ENCODE assay signal across 9 cellular contexts in genomic region chr16:81261049-81261648, GRCh38. TPM values are rescaled to one million over a fixed set of nuclear protein-coding genes. Genes with fewer than 3 reads are reported as not detected.
DNase-seq lines count a peak whose midpoint lies in the region; ATAC-seq and TF ChIP-seq lines count a peak whose summit lies in the region.
"Had no signal": no experiment of that assay in that cellular context is flagged by ENCODE, and none has a peak within 500 bp of the region (broad histone marks: within the 10 kb centered on the region; RNA-seq: fewer than 3 reads in every experiment).

No MANE protein-coding gene starts in this region.

- intact Hi-C loops in posterior vena cava (cut with DNase I): no loop called here

- peak; percentile 52 for ATAC-seq in HG03175 (IDR thresholded peaks at IDR 0.05; ENCODE audit: unreplicated experiment)
- no peak for ATAC-seq in GM21447 (IDR thresholded peaks at IDR 0.05; ENCODE audit: unreplicated experiment)

- no peaks in the 10 kb centered on the region for H3K27me3 ChIP-seq in kidney epithelial cell (ENCODE audit: control insufficient read depth, insufficient read depth, low read length)

- peak; percentile 48 for TF ChIP-seq CTCF in kidney epithelial cell (IDR thresholded peaks at IDR 0.05; ENCODE audit: insufficient read depth, low read length, poor library complexity, severe bottlenecking)

- H3K4me3 ChIP-seq in kidney epithelial cell (ENCODE audit: low read depth, low read length): no peak overlapping the region
- H3K4me3 ChIP-seq: HAP-1 had no signal

- no peaks in the 10 kb centered on the region for H3K36me3 ChIP-seq in kidney epithelial cell (ENCODE audit: control insufficient read depth, insufficient read depth, low read length)
- H3K36me3 ChIP-seq: HAP-1 had no signal

- DNase-seq in AG20443 (ENCODE audit: low spot score) (peak; percentile 49), kidney epithelial cell (ENCODE audit: low read depth) (no peak), kidney glomerular epithelial cell (lab: John Stamatoyannopoulos, UW) (no peak), NCI-H524 treated with DMSO at 0.1 percent for 48 hours (lab: John Stamatoyannopoulos, UW) (no peak), posterior vena cava (ENCODE audit: low spot score) (no peak)
- DNase-seq in activated CD8-positive, alpha-beta memory T cell treated with anti-CD3 and anti-CD28 coated beads, Interleukin-2, amount 50 U/mL, for 4 hours: peak; percentile 16

RNA-seq across cellular contexts. Expression of gene BCO1, which starts 22.7 kb away (rescaled TPM):
- total RNA-seq in kidney epithelial cell (0.13 and 0.14 TPM in 2 replicates), posterior vena cava (not detected)

RNA-seq across cellular contexts. Expression of gene GAN, which starts 53.6 kb away (rescaled TPM):
- total RNA-seq in kidney epithelial cell (9.7 and 12.5 TPM in 2 replicates), posterior vena cava (10 to 100 TPM in 1 of 2 donors, 1 to 10 TPM in 1; 7.8 to 12.4 TPM)

Comparison
In these comparisons a context has a peak if more than half of its experiments do, and no peak if none do; other contexts are left out.
1. DNase-seq: peak in AG20443 (single experiment) and activated CD8-positive, alpha-beta memory T cell treated with anti-CD3 and anti-CD28 coated beads, Interleukin-2, amount 50 U/mL, for 4 hours (single experiment); none in kidney epithelial cell (single experiment), kidney glomerular epithelial cell (single experiment), NCI-H524 treated with DMSO at 0.1 percent for 48 hours (single experiment) and posterior vena cava (single experiment).